In the genomic region with DNA sequence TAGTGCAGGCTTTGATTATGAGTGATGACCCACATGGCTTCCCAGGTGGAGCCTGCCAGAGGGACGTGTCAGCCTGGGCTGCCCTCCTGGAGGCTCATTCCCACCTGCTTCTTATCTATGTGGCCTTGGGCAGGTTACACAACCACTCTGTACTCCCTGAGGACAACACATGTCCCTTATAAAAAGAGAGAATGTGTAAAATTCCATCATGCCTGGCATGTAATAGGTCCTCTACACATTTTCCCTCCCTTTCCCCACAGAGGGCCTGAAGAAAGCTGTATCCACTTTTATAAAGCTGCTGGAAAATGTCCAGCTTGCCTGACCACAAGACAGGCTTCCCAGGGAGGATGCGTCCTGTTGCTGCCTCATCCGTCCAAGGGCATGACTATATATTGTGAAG, we compare ENCODE assay signal across 18 cellular contexts. TPM values are rescaled to one million over a fixed set of nuclear protein-coding genes. Genes with fewer than 3 reads are reported as not detected.
DNase-seq lines count a peak whose midpoint lies in the region; ATAC-seq, FAIRE-seq and TF ChIP-seq lines count a peak whose summit lies in the region.
"Had no signal": no experiment of that assay in that cellular context is flagged by ENCODE, and none has a peak within 500 bp of the region (broad histone marks: within the 10 kb centered on the region; RNA-seq: fewer than 3 reads in every experiment).

No MANE protein-coding gene starts in this region.

- POLR2A ChIA-PET in Caco-2 (lab: Charles Lee), result no interaction called here

- H3K9me3 Mint-ChIP-seq in Caco-2 (ENCODE audit: unreplicated experiment), result peaks cover 9% of the 10 kb centered on the region

- H3K27ac ChIP-seq in mammary epithelial cell (ENCODE audit: insufficient read depth, low read depth, low read length) (no peak overlapping the region), small intestine (ENCODE audit: low read depth in 1 of 2, low read length in 1 of 2) (no peak overlapping the region), coronary artery (no peak overlapping the region)
- H3K27ac ChIP-seq: BLaER1 treated with 17β-estradiol and CSF1 and Interleukin-3, amounts not matched to agents 10 nM and 100 nM; esophagus squamous epithelium; neutrophil; stomach had no signal

- H3K9ac ChIP-seq in mammary epithelial cell (ENCODE audit: insufficient read depth, low read length), result no peak overlapping the region
- H3K9ac ChIP-seq: BLaER1 treated with 17β-estradiol and CSF1 and Interleukin-3, amounts not matched to agents 10 nM and 100 nM had no signal

- dilution Hi-C loops in mammary epithelial cell (cut with HindIII; ENCODE audit: low sequenced_read_pairs), result no loop called here

- H3K27me3 Mint-ChIP-seq in Caco-2 (ENCODE audit: insufficient read depth, unreplicated experiment), result peaks cover 6% of the 10 kb centered on the region

- intact Hi-C loops in Caco-2 (cut with micrococcal nuclease; ENCODE audit: unreplicated experiment) (no loop called here), mammary epithelial cell (cut with micrococcal nuclease) (no loop called here)

- H3K27ac Mint-ChIP-seq in Caco-2 (ENCODE audit: unreplicated experiment), result no peak overlapping the region
- H3K27ac Mint-ChIP-seq: activated T-cell treated with anti-CD3 and anti-CD28 coated beads, Interleukin-2, amount 50 U/mL, for 72 hours had no signal

- ATAC-seq in GM18502 (IDR thresholded peaks at IDR 0.05; ENCODE audit: poor library complexity, unreplicated experiment), result no peak
- ATAC-seq: activated T-cell treated with anti-CD3 and anti-CD28 coated beads, Interleukin-2, amount 50 U/mL, for 72 hours had no signal

- 27% methylated on average over 3 of the region's 3 CpGs for WGBS in mammary epithelial cell (ENCODE audit: low coverage, missing lambda C conversion rate)
- 55 to 68% (median 56%) methylated on average over 3 of the region's 3 CpGs for WGBS in small intestine, 3 donors

- no peaks in the 10 kb centered on the region for H3K79me2 ChIP-seq in mammary epithelial cell (ENCODE audit: insufficient read depth, low read length)

- no peak overlapping the region for H3K4me2 ChIP-seq in mammary epithelial cell (ENCODE audit: insufficient read depth, low read depth, low read length)
- H3K4me2 ChIP-seq: BLaER1 treated with 17β-estradiol and CSF1 and Interleukin-3, amounts not matched to agents 10 nM and 100 nM; smooth muscle cell had no signal

- BruUV-seq in Caco-2 (replicated peaks; lab: Mats Ljungman, UMichigan) (no TSS peak), mammary epithelial cell (replicated peaks; lab: Mats Ljungman, UMichigan) (no TSS peak)

- no peaks in the 10 kb centered on the region for H3K27me3 ChIP-seq in Caco-2 (replicated peaks; ENCODE audit: control insufficient read depth, insufficient read depth, low read length)
- no peaks in the 10 kb centered on the region for H3K27me3 ChIP-seq in mammary epithelial cell (ENCODE audit: insufficient read depth, low read length)
- no peaks in the 10 kb centered on the region for H3K27me3 ChIP-seq in small intestine (ENCODE audit: control insufficient read depth in 2 of 2, insufficient read depth in 2 of 2, low read length in 2 of 2)
- H3K27me3 ChIP-seq: BLaER1 treated with 17β-estradiol and CSF1 and Interleukin-3, amounts not matched to agents 10 nM and 100 nM; neutrophil had no signal

- no peak overlapping the region for H3K4me3 ChIP-seq in Caco-2 (ENCODE audit: low read depth, low read length)
- H3K4me3 ChIP-seq in mammary epithelial cell (replicated peaks in 1 of 3; ENCODE audit: insufficient read depth in 1 of 3, low read depth in 2 of 3, low read length in 3 of 3), result no peak overlapping the region
- H3K4me3 ChIP-seq in small intestine (ENCODE audit: low read depth in 1 of 2, low read length in 2 of 2), result no peak overlapping the region
- H3K4me3 ChIP-seq in coronary artery, result no peak overlapping the region
- H3K4me3 ChIP-seq: BLaER1 treated with 17β-estradiol and CSF1 and Interleukin-3, amounts not matched to agents 10 nM and 100 nM; esophagus squamous epithelium; smooth muscle cell; stomach had no signal

- H2AFZ ChIP-seq in mammary epithelial cell (ENCODE audit: low read depth, low read length), result no peak overlapping the region

- DNase-seq in Caco-2 (peak; percentile 33 to 71), LoVo (ENCODE audit: low spot score) (peak; percentile 15), mammary epithelial cell (peak; percentile 56), kidney tubule cell (ENCODE audit: low spot score) (peak; percentile 56), Kasumi-1 (lab: John Stamatoyannopoulos, UW) (no peak), small intestine (no peak), coronary artery (ENCODE audit: low spot score) (no peak)
- DNase-seq: activated CD4-positive, alpha-beta T cell treated with anti-CD3 and anti-CD28 coated beads, Interleukin-2, amount 50 U/mL, for 48 hours; activated T-cell treated with anti-CD3 and anti-CD28 coated beads, Interleukin-2, amount 50 U/mL, for 72 hours; esophagus squamous epithelium; SHP77 treated with DMSO at 0.1 percent for 48 hours; stomach; T-helper 9 cell had no signal

- no peak overlapping the region for H3K4me3 Mint-ChIP-seq in Caco-2 (ENCODE audit: unreplicated experiment)
- H3K4me3 Mint-ChIP-seq: activated T-cell treated with anti-CD3 and anti-CD28 coated beads, Interleukin-2, amount 50 U/mL, for 72 hours had no signal

- no peaks in the 10 kb centered on the region for H3K36me3 Mint-ChIP-seq in Caco-2 (ENCODE audit: insufficient read depth, unreplicated experiment)

- H3K36me3 ChIP-seq in Caco-2 (ENCODE audit: control insufficient read depth, insufficient read depth, low read length) (no peaks in the 10 kb centered on the region), mammary epithelial cell (ENCODE audit: insufficient read depth, low read length) (no peaks in the 10 kb centered on the region), small intestine (ENCODE audit: control insufficient read depth in 2 of 2, insufficient read depth in 2 of 2, low read length in 2 of 2) (no peaks in the 10 kb centered on the region)
- H3K36me3 ChIP-seq: BLaER1 treated with 17β-estradiol and CSF1 and Interleukin-3, amounts not matched to agents 10 nM and 100 nM; esophagus squamous epithelium; neutrophil; stomach had no signal

- in situ Hi-C loops in mammary epithelial cell (cut with MboI; ENCODE audit: low sequenced_read_pairs in 2 of 2), result loop anchor here (10.0 kb wide), 2 partner anchors 199 to 589 kb away; a partner anchor contains a TSS

- no peak for FAIRE-seq in small intestine (lab: Jason Lieb, UNC)

- H3K9me3 ChIP-seq in Caco-2 (no peaks in the 10 kb centered on the region), mammary epithelial cell (replicated peaks; ENCODE audit: insufficient read depth, low read length) (no peaks in the 10 kb centered on the region), small intestine (ENCODE audit: control insufficient read depth, low read depth) (no peaks in the 10 kb centered on the region)
- H3K9me3 ChIP-seq: BLaER1 treated with 17β-estradiol and CSF1 and Interleukin-3, amounts not matched to agents 10 nM and 100 nM; esophagus squamous epithelium; neutrophil; stomach had no signal

- peaks cover 7% of the 10 kb centered on the region for H3K4me1 Mint-ChIP-seq in Caco-2 (ENCODE audit: low read depth, unreplicated experiment)

- CTCF ChIA-PET in Caco-2 (lab: Charles Lee) (interaction anchor here (3.5 kb wide), 1 partner anchor 10 kb away, joined by 21 read pairs; no protein-coding TSS in a partner anchor), mammary epithelial cell (lab: Charles Lee; ENCODE audit: low non-redundant PET) (no interaction called here)

- H4K20me1 ChIP-seq in mammary epithelial cell (ENCODE audit: insufficient read depth, low read length), result no peaks in the 10 kb centered on the region
- H4K20me1 ChIP-seq: BLaER1 treated with 17β-estradiol and CSF1 and Interleukin-3, amounts not matched to agents 10 nM and 100 nM had no signal

- H3K4me1 ChIP-seq in Caco-2 (peaks cover 8% of the 10 kb centered on the region), mammary epithelial cell (ENCODE audit: insufficient read depth, low read length) (peaks cover 35% of the 10 kb centered on the region), small intestine (ENCODE audit: control insufficient read depth in 2 of 2, insufficient read depth in 1 of 2, low read depth in 1 of 2, low read length in 1 of 2) (no peaks in the 10 kb centered on the region)
- H3K4me1 ChIP-seq: BLaER1 treated with 17β-estradiol and CSF1 and Interleukin-3, amounts not matched to agents 10 nM and 100 nM; esophagus squamous epithelium; stomach had no signal

- TF ChIP-seq CTCF in Caco-2 (IDR thresholded peaks at IDR 0.05; ENCODE audit: insufficient read depth in 1 of 2, low read depth in 1 of 2, low read length in 1 of 2, severe bottlenecking in 1 of 2, unreplicated experiment in 1 of 2) (no peak), mammary epithelial cell (conservative IDR thresholded peaks at IDR 0.05 in 1 of 2, IDR thresholded peaks at IDR 0.05 in 1 of 2; ENCODE audit: extremely low read depth in 1 of 2, insufficient read depth in 1 of 2, low read depth in 1 of 2, low read length in 2 of 2) (no peak), coronary artery (IDR thresholded peaks at IDR 0.05) (no peak)

RNA-seq across cellular contexts. Expression of a gene that starts 55.0 kb away (rescaled TPM):
- total RNA-seq in Caco-2 (2022), result 0.74 and 1.5 TPM in 2 replicates
- under 1 TPM in 1 of 2 donors, not detected in 1; 0.17 TPM for total RNA-seq in mammary epithelial cell
- polyA plus RNA-seq in mammary epithelial cell, result 0.03 TPM
- not detected for polyA minus RNA-seq in mammary epithelial cell
- polyA plus RNA-seq in small intestine, result 1 to 10 TPM in 1 of 3 donors, not detected in 2; 1.5 TPM
- total RNA-seq: activated T-cell treated with anti-CD3 and anti-CD28 coated beads, Interleukin-2, amount 50 U/mL, for 72 hours; mesenteric fat pad had no signal

Comparison
In these comparisons a context has a peak if more than half of its experiments do, and no peak if none do; other contexts are left out.
1. DNase-seq: peak in Caco-2 (2 of 2), LoVo (single experiment), mammary epithelial cell (single experiment) and kidney tubule cell (single experiment); none in Kasumi-1 (0 of 2), small intestine (single experiment) and coronary artery (single experiment).